ENCODE assay signal across 23 cellular contexts in the genomic region with DNA sequence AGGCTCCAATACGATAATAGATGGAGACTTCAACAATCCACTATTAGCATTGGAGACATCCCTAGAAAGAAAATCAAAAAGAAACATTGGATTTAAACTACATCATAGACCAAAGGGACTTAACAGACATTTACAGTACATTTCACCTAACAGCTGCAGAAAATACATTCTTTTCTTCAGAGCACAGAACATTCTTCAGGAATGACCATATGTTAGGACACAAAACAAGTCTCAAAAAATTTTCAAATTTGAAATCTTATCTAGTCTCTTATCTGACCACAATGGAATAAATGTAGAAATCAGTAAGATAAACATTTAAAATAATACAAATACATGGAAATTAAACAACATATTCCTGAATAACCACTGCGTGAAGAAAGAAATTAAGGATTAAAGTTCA.
"Had no signal": no experiment of that assay in that cellular context is flagged by ENCODE, and none has a peak within 500 bp of the region (broad histone marks: within the 10 kb centered on the region; RNA-seq: fewer than 3 reads in every experiment).

No MANE protein-coding gene starts in this region.

- DNase-seq: dorsolateral prefrontal cortex; effector CD4-positive, alpha-beta T cell; foreskin melanocyte; glutamatergic neuron; heart right ventricle; hippocampal formation; kidney; natural killer cell; occipital lobe; ovary; posterior cingulate gyrus; psoas muscle; right cardiac atrium; sigmoid colon; spleen; stimulated activated CD4-positive, alpha-beta T cell treated with anti-CD3 and anti-CD28 coated beads, Interleukin-4, amount 100 ng/mL, for 4 hours; transverse colon had no signal

- ATAC-seq: heart right ventricle; left lobe of liver; natural killer cell; psoas muscle; right cardiac atrium; stimulated activated memory B cell treated with anti-CD40 and anti-IgM and Interleukin-4, amounts not matched to agents 10 μg/mL and 1 μg/mL and 100 μg/mL, for 72 hours had no signal

- H3K27ac ChIP-seq: dorsolateral prefrontal cortex, heart right ventricle, ovary, psoas muscle, sigmoid colon, skin epidermis, spleen, suprapubic skin, transverse colon, vagina had no signal

- H3K4me3 ChIP-seq: dorsolateral prefrontal cortex, heart right ventricle, lung, ovary, psoas muscle, sigmoid colon, skin epidermis, spleen, suprapubic skin, transverse colon, vagina had no signal

- H3K27me3 ChIP-seq: dorsolateral prefrontal cortex, heart right ventricle, ovary, sigmoid colon, spleen, suprapubic skin, transverse colon, vagina had no signal

- H3K36me3 ChIP-seq: heart right ventricle, ovary, sigmoid colon, spleen, suprapubic skin, transverse colon, vagina had no signal
